In the genomic region with DNA sequence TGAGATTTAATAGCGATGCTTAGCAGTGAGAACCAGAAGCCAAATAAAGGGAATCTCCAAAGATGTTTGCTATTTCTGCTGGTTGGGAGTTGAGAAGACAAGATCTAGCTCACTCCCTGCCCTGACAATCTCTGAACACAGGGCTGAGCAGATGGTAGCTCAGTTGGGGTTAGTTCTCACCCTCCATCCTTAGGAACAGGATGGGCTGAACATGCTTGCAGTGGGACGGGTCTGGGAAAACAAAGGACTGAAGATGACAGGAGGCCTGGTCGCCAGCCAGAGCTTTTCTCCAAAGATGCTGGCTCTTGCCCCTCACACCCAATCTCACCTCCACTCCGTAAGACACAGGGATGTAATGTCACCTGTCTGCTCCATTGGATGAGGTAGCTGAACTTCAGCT, we compare ENCODE assay signal across 14 cellular contexts.
DNase-seq lines count a peak whose midpoint lies in the region; TF ChIP-seq lines count a peak whose summit lies in the region.
"Had no signal": no experiment of that assay in that cellular context is flagged by ENCODE, and none has a peak within 500 bp of the region (broad histone marks: within the 10 kb centered on the region; RNA-seq: fewer than 3 reads in every experiment).

No MANE protein-coding gene starts in this region.

- H3K9ac ChIP-seq in BLaER1 = no peak overlapping the region

- peaks cover 38% of the 10 kb centered on the region for H3K4me1 ChIP-seq in BLaER1
- H3K4me1 ChIP-seq: A549, HAP-1 had no signal

- in situ Hi-C loops in G401 (cut with HindIII; ENCODE audit: low sequenced_read_pairs) = no loop called here

- DNase-seq in G401 (ENCODE audit: low spot score) (peak; percentile 98), NCI-H446 (lab: John Stamatoyannopoulos, UW) (peak; percentile 83 to 92), cerebellar nuclear complex (lab: John Stamatoyannopoulos, UW) (peak; percentile 81 to 82), GOT3 (lab: John Stamatoyannopoulos, UW) (no peak), GM10248 (ENCODE audit: extremely low spot score) (no peak), pons (ENCODE audit: low spot score) (no peak)
- DNase-seq: CD4-positive, CD25-positive, alpha-beta regulatory T cell; DMS153; IMR-90; KBM-7 had no signal

- POLR2A ChIA-PET in GM10248 (lab: Yijun Ruan, JAX) = no interaction called here

- no peaks in the 10 kb centered on the region for H4K20me1 ChIP-seq in BLaER1

- TF ChIP-seq CTCF in GM10248 (IDR thresholded peaks at IDR 0.05; ENCODE audit: control extremely low read depth, extremely low read depth, low read depth, missing control alignments) = no peak

- H3K36me3 ChIP-seq in BLaER1 = no peaks in the 10 kb centered on the region
- H3K36me3 ChIP-seq: HAP-1 had no signal

- H3K27me3 ChIP-seq in BLaER1 = no peaks in the 10 kb centered on the region

- H3K9me3 ChIP-seq in BLaER1 = peaks cover 23% of the 10 kb centered on the region
- H3K9me3 ChIP-seq: A549, HAP-1 had no signal

- no peak overlapping the region for H3K4me3 ChIP-seq in BLaER1
- H3K4me3 ChIP-seq: A549, GM12878, HAP-1 had no signal

- CTCF ChIA-PET in GM10248 (lab: Yijun Ruan, JAX) = interaction anchor here (1.0 to 5.9 kb wide), 8 partner anchors 9 to 224 kb away, joined by 3 to 51 read pairs (median 4); no protein-coding TSS in a partner anchor

- H3K27ac ChIP-seq in BLaER1 = no peak overlapping the region
- H3K27ac ChIP-seq: A549 had no signal

- peak overlapping the region; percentile 87; the same call in 1 of the 2 replicates for H3K4me2 ChIP-seq in BLaER1
- H3K4me2 ChIP-seq: A549 had no signal

Comparison
In these comparisons a context has a peak if more than half of its experiments do, and no peak if none do; other contexts are left out.
1. DNase-seq: peak in G401 (single experiment), NCI-H446 (2 of 2) and cerebellar nuclear complex (2 of 2); none in GOT3 (single experiment), GM10248 (single experiment) and pons (single experiment).